In the genomic region with DNA sequence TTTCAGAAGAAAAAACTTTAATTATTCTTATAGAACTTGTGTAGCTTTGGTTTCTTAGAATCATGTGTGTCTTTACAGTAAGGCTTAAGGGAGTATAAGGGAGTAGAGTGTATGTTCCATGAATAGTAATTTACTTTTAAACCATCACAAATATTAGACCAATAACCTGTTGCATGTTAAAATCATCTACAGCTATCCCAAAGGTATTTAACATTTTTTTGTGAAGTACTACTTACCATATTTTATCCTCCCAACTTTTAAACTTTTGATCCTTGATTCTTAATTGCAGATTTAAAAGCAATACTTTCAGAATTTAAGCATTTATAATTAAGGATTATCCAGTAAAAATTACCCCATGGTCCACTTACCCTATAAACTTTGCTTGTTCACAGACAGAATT, we compare ENCODE assay signal across 27 cellular contexts. TPM values are rescaled to one million over a fixed set of nuclear protein-coding genes. Genes with fewer than 3 reads are reported as not detected.
"Had no signal": no experiment of that assay in that cellular context is flagged by ENCODE, and none has a peak within 500 bp of the region (broad histone marks: within the 10 kb centered on the region; RNA-seq: fewer than 3 reads in every experiment).

No MANE protein-coding gene starts in this region.

- H3K27me3 ChIP-seq: ascending aorta, cardiac muscle cell, MG63, SJSA1 had no signal

- H3K9me3 ChIP-seq: ascending aorta, body of pancreas, MG63, SJSA1 had no signal

- DNase-seq: activated B cell treated with CpG ODN at 0.5 μM for 24 hours; activated CD4-positive, alpha-beta T cell treated with anti-CD3 and anti-CD28 coated beads for 1 hour; activated CD4-positive, alpha-beta T cell treated with anti-CD3 and anti-CD28 coated beads, Interleukin-2, amount 10 ng/mL, durations not matched to agents 24 days and 14 days; activated CD4-positive, alpha-beta T cell treated with anti-CD3 and anti-CD28 coated beads, Interleukin-2, amount 50 U/mL, for 48 hours; activated CD8-positive, alpha-beta memory T cell treated with anti-CD3 and anti-CD28 coated beads, Interleukin-2, amount 10 ng/mL, durations not matched to agents 7 days and 5 days; activated effector memory CD4-positive, alpha-beta T cell treated with Interleukin-2 at 50 U/mL for 16 hours; activated naive CD4-positive, alpha-beta T cell; activated naive CD8-positive, alpha-beta T cell treated with anti-CD3 and anti-CD28 coated beads, Interleukin-2, amount 50 U/mL, for 24 hours; activated T-cell treated with anti-CD3 and anti-CD28 coated beads, Interleukin-2, amount 50 U/mL, for 24 hours; amniotic stem cell; body of pancreas; MG63; NCI-H1105 treated with DMSO at 0.1 percent for 48 hours; NCI-H1436 treated with DMSO at 0.1 percent for 48 hours; NCI-H187; NCI-H2081; NCI-H510A treated with DMSO at 0.1 percent for 48 hours; NCI-H69; PC-3; SHP77 had no signal

- ATAC-seq: activated CD8-positive, alpha-beta memory T cell treated with anti-CD3 and anti-CD28 coated beads, Interleukin-2, amount 10 ng/mL, durations not matched to agents 7 days and 5 days; activated naive CD8-positive, alpha-beta T cell treated with anti-CD3 and anti-CD28 coated beads, Interleukin-2, amount 50 U/mL, for 24 hours; body of pancreas; PC-3 had no signal

- H3K36me3 ChIP-seq: ascending aorta, cardiac muscle cell, MG63, SJSA1 had no signal

- H3K27ac ChIP-seq: ascending aorta, body of pancreas, cardiac muscle cell, KMS-11, SJSA1 had no signal

- H3K4me3 ChIP-seq: ascending aorta, body of pancreas, cardiac muscle cell, MG63, SJSA1 had no signal

- H3K9me3 Mint-ChIP-seq: activated B cell treated with CpG ODN at 0.5 μM for 24 hours; activated CD4-positive, alpha-beta T cell treated with anti-CD3 and anti-CD28 coated beads, Interleukin-2, amount 10 ng/mL, durations not matched to agents 24 days and 14 days; activated naive CD4-positive, alpha-beta T cell treated with anti-CD3 and anti-CD28 coated beads, Interleukin-2, amount 50 U/mL, for 24 hours; activated naive CD8-positive, alpha-beta T cell treated with anti-CD3 and anti-CD28 coated beads, Interleukin-2, amount 50 U/mL, for 24 hours; activated T-cell treated with anti-CD3 and anti-CD28 coated beads, Interleukin-2, amount 50 U/mL, for 24 hours; activated T-helper 1 cell treated with anti-CD3 and anti-CD28 coated beads, Interleukin-12 subunit alpha, Interleukin-12 subunit beta, Interleukin-2, Interleukin-4 antibody, amounts not matched to agents 30 ng/mL and 10 ng/mL and 1 ng/mL, durations not matched to agents 14 hours and 24 hours and 36 hours; T-helper 1 cell treated with Interleukin-12 subunit alpha and Interleukin-12 subunit beta and Interleukin-4 antibody, amounts not matched to agents 30 μg/mL and 1 μg/mL, for 36 hours had no signal

- H3K4me2 ChIP-seq: KMS-11 had no signal

- H3K27ac Mint-ChIP-seq: activated B cell treated with CpG ODN at 0.5 μM for 24 hours; activated CD4-positive, alpha-beta T cell treated with anti-CD3 and anti-CD28 coated beads, Interleukin-2, amount 10 ng/mL, durations not matched to agents 24 days and 14 days; activated CD8-positive, alpha-beta memory T cell treated with anti-CD3 and anti-CD28 coated beads, Interleukin-2, amount 10 ng/mL, durations not matched to agents 7 days and 5 days; activated naive CD4-positive, alpha-beta T cell treated with anti-CD3 and anti-CD28 coated beads, Interleukin-2, amount 50 U/mL, for 24 hours; activated naive CD8-positive, alpha-beta T cell treated with anti-CD3 and anti-CD28 coated beads, Interleukin-2, amount 50 U/mL, for 24 hours; activated T-cell treated with anti-CD3 and anti-CD28 coated beads, Interleukin-2, amount 50 U/mL, for 24 hours; activated T-helper 1 cell treated with anti-CD3 and anti-CD28 coated beads, Interleukin-12 subunit alpha, Interleukin-12 subunit beta, Interleukin-2, Interleukin-4 antibody, amounts not matched to agents 30 ng/mL and 10 ng/mL and 1 ng/mL, durations not matched to agents 14 hours and 24 hours and 36 hours; T-helper 1 cell treated with Interleukin-12 subunit alpha and Interleukin-12 subunit beta and Interleukin-4 antibody, amounts not matched to agents 30 μg/mL and 1 μg/mL, for 36 hours had no signal

- H3K4me3 Mint-ChIP-seq: activated B cell treated with CpG ODN at 0.5 μM for 24 hours; activated CD4-positive, alpha-beta T cell treated with anti-CD3 and anti-CD28 coated beads, Interleukin-2, amount 10 ng/mL, durations not matched to agents 24 days and 14 days; activated CD8-positive, alpha-beta memory T cell treated with anti-CD3 and anti-CD28 coated beads, Interleukin-2, amount 10 ng/mL, durations not matched to agents 7 days and 5 days; activated naive CD4-positive, alpha-beta T cell treated with anti-CD3 and anti-CD28 coated beads, Interleukin-2, amount 50 U/mL, for 24 hours; activated naive CD8-positive, alpha-beta T cell treated with anti-CD3 and anti-CD28 coated beads, Interleukin-2, amount 50 U/mL, for 24 hours; activated T-cell treated with anti-CD3 and anti-CD28 coated beads, Interleukin-2, amount 50 U/mL, for 24 hours; activated T-helper 1 cell treated with anti-CD3 and anti-CD28 coated beads, Interleukin-12 subunit alpha, Interleukin-12 subunit beta, Interleukin-2, Interleukin-4 antibody, amounts not matched to agents 30 ng/mL and 10 ng/mL and 1 ng/mL, durations not matched to agents 14 hours and 24 hours and 36 hours; T-helper 1 cell treated with Interleukin-12 subunit alpha and Interleukin-12 subunit beta and Interleukin-4 antibody, amounts not matched to agents 30 μg/mL and 1 μg/mL, for 36 hours had no signal

- H3K36me3 Mint-ChIP-seq: activated CD8-positive, alpha-beta memory T cell treated with anti-CD3 and anti-CD28 coated beads, Interleukin-2, amount 10 ng/mL, durations not matched to agents 7 days and 5 days; activated naive CD4-positive, alpha-beta T cell treated with anti-CD3 and anti-CD28 coated beads, Interleukin-2, amount 50 U/mL, for 24 hours had no signal

RNA-seq across cellular contexts. Expression of a gene that starts 6.0 kb away (rescaled TPM):
- total RNA-seq: activated B cell treated with CpG ODN at 0.5 μM for 24 hours; activated CD4-positive, alpha-beta T cell treated with anti-CD3 and anti-CD28 coated beads, Interleukin-2, amount 10 ng/mL, durations not matched to agents 24 days and 14 days; activated T-helper 1 cell treated with anti-CD3 and anti-CD28 coated beads, Interleukin-12 subunit alpha, Interleukin-12 subunit beta, Interleukin-2, Interleukin-4 antibody, amounts not matched to agents 30 ng/mL and 10 ng/mL and 1 ng/mL, durations not matched to agents 14 hours and 24 hours and 36 hours had no signal
